In the genomic region with DNA sequence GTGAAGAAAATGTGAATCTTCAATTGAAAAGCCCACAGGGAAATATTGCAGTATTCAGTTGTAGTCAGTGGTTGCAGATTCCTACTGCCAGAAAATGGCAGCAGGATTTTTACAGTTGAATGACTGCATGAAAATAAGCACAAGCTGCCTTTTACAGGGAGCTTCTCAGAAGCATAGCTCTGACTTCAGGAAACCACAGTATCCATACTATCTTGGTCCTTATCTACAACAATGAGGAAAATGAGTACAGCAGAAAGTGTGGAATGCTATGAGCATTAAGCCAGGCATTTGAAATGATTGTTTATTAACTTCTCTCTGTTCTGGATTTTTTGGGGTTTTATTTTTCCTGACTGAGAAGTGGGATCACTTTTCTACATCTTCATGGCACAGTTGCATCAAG, we compare ENCODE assay signal across 1 cellular context.
TF ChIP-seq lines count a peak whose summit lies in the region.

No MANE protein-coding gene starts in this region.

TF ChIP-seq in IMR-90, 13 proteins besides CTCF, POLR2A, EP300 and RAD21:
- TF ChIP-seq FOS (IDR thresholded peaks at IDR 0.05; ENCODE audit: low read depth, low read length) (no peak), CEBPB (IDR thresholded peaks at IDR 0.05; ENCODE audit: low read depth, low read length) (no peak), BHLHE40 (IDR thresholded peaks at IDR 0.05; ENCODE audit: low read depth, low read length) (no peak), MXI1 (IDR thresholded peaks at IDR 0.05; ENCODE audit: borderline replicate concordance, low read depth, low read length) (no peak), RCOR1 (IDR thresholded peaks at IDR 0.05; ENCODE audit: insufficient replicate concordance, low read length) (no peak), SMC3 (IDR thresholded peaks at IDR 0.05; ENCODE audit: low read depth, low read length) (no peak), MAZ (IDR thresholded peaks at IDR 0.05; ENCODE audit: borderline replicate concordance, low read depth, low read length) (no peak), NFE2L2 (IDR thresholded peaks at IDR 0.05; ENCODE audit: low read depth, low read length) (no peak), CHD1 (IDR thresholded peaks at IDR 0.05; ENCODE audit: low read depth, low read length) (no peak), MAFK (IDR thresholded peaks at IDR 0.05; ENCODE audit: low read depth, low read length) (no peak), RFX5 (IDR thresholded peaks at IDR 0.05; ENCODE audit: low read depth, low read length) (no peak)
- TF ChIP-seq, protein P1, sequence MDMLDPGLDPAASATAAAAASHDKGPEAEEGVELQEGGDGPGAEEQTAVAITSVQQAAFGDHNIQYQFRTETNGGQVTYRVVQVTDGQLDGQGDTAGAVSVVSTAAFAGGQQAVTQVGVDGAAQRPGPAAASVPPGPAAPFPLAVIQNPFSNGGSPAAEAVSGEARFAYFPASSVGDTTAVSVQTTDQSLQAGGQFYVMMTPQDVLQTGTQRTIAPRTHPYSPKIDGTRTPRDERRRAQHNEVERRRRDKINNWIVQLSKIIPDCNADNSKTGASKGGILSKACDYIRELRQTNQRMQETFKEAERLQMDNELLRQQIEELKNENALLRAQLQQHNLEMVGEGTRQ (IDR thresholded peaks at IDR 0.05; ENCODE audit: low read depth, low read length), result no peak
- TF ChIP-seq, protein P2, sequence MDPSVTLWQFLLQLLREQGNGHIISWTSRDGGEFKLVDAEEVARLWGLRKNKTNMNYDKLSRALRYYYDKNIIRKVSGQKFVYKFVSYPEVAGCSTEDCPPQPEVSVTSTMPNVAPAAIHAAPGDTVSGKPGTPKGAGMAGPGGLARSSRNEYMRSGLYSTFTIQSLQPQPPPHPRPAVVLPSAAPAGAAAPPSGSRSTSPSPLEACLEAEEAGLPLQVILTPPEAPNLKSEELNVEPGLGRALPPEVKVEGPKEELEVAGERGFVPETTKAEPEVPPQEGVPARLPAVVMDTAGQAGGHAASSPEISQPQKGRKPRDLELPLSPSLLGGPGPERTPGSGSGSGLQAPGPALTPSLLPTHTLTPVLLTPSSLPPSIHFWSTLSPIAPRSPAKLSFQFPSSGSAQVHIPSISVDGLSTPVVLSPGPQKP (IDR thresholded peaks at IDR 0.05; ENCODE audit: borderline replicate concordance, low read depth, low read length), result no peak
TF ChIP-seq in IMR-90: peak in this region for 0.
